Comparison of ENCODE assay signal across 9 cellular contexts in the genomic region with DNA sequence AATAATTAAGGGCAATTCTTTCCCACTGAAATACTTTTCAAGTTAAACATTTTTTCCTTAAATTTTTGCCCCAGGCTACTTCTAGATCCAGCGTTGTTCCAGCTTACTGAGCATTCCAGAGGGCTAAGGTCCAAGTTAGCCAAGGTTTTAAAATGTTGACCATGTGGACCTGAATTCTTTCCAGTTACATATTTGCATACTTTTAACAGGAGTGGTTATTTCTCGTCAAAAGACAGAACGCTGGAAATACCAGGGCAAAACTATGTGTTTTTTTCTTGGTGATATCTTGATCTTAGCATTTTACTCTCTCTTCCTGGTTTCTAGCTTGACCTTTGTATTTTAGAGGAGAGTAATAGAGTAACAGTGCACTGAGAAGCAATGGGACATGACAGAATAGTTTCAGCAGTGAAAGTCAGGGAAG. TPM values are rescaled to one million over a fixed set of nuclear protein-coding genes. Genes with fewer than 3 reads are reported as not detected.
DNase-seq lines count a peak whose midpoint lies in the region; ATAC-seq, FAIRE-seq and TF ChIP-seq lines count a peak whose summit lies in the region.
"Had no signal": no experiment of that assay in that cellular context is flagged by ENCODE, and none has a peak within 500 bp of the region (broad histone marks: within the 10 kb centered on the region; RNA-seq: fewer than 3 reads in every experiment).

No MANE protein-coding gene starts in this region.

- H3K4me1 ChIP-seq in mesodermal cell (ENCODE audit: control insufficient read depth, insufficient read depth, low read length, poor library complexity, severe bottlenecking), result peaks cover 29% of the 10 kb centered on the region

- H3K9me3 ChIP-seq in mesodermal cell (ENCODE audit: control insufficient read depth, low read length), result no peaks in the 10 kb centered on the region

- WGBS in mesodermal cell (ENCODE audit: insufficient coverage in 2 of 2), 2 experiments, result 43% methylated on average over 1 of the region's 3 CpGs; no CpG with 5 or more reads in 1 of the 2 experiments

- no peaks in the 10 kb centered on the region for H3K36me3 ChIP-seq in mesodermal cell (ENCODE audit: control insufficient read depth, insufficient read depth, low read length)

- peak; percentile 67 for DNase-seq in LoVo (ENCODE audit: low spot score)
- DNase-seq in NCI-H1092 (lab: John Stamatoyannopoulos, UW), result no peak
- DNase-seq in posterior vena cava (ENCODE audit: low spot score), result no peak
- DNase-seq in NCI-H345 treated with DMSO at 0.1 percent for 48 hours (lab: John Stamatoyannopoulos, UW; ENCODE audit: unreplicated experiment), result no peak
- DNase-seq: NCI-H774 had no signal

- H3K4me3 ChIP-seq in mesodermal cell (ENCODE audit: extremely low read depth, insufficient read depth, low read length, poor library complexity, severe bottlenecking), result no peak overlapping the region

- intact Hi-C loops in posterior vena cava (cut with DNase I), result no loop called here

- FAIRE-seq in endometrium (lab: Jason Lieb, UNC), result peak; percentile 92

- no peak for ATAC-seq in GM19455 (IDR thresholded peaks at IDR 0.05; ENCODE audit: unreplicated experiment)

- TF ChIP-seq CTCF in 22Rv1 (IDR thresholded peaks at IDR 0.05), result no peak

- H3K27ac ChIP-seq in 22Rv1 (peak overlapping the region; percentile 73), mesodermal cell (ENCODE audit: low read depth, low read length, severe bottlenecking) (peak overlapping the region; percentile 62)

RNA-seq across cellular contexts. Expression of a gene that starts 32.8 kb away (rescaled TPM):
- not detected for polyA plus RNA-seq in mesodermal cell (2013, experiment 1 of 2)
- polyA plus RNA-seq in mesodermal cell (2013, experiment 2 of 2), result not detected
- under 1 TPM; 0.69 to 1.00 TPM for total RNA-seq in posterior vena cava
